In genomic region chr9:41280299-41281238, GRCh38 we compare ENCODE assay signal across 8 cellular contexts.
DNase-seq lines count a peak whose midpoint lies in the region; ATAC-seq, FAIRE-seq and TF ChIP-seq lines count a peak whose summit lies in the region.
"Not testable (repeated sequence)": the region's sequence is repeated elsewhere in the genome, so short reads cannot be mapped to it uniquely, and the experiment has no call there.

No MANE protein-coding gene starts in this region.

- H3K4me1 Mint-ChIP-seq in GM23338; activated CD8-positive, alpha-beta T cell treated with anti-CD3 and anti-CD28 coated beads for 36 hours (ENCODE audit: low read depth); central memory CD8-positive, alpha-beta T cell; stimulated activated naive CD8-positive, alpha-beta T cell treated with anti-CD3 and anti-CD28 coated beads, Interleukin-15, amount 100 ng/mL, for 72 hours: not testable (repeated sequence)

- not testable (repeated sequence) for H3K4me3 Mint-ChIP-seq in GM23338; activated CD8-positive, alpha-beta T cell treated with anti-CD3 and anti-CD28 coated beads for 36 hours; central memory CD8-positive, alpha-beta T cell; stimulated activated naive CD8-positive, alpha-beta T cell treated with anti-CD3 and anti-CD28 coated beads, Interleukin-15, amount 100 ng/mL, for 72 hours

- H3K27ac Mint-ChIP-seq in GM23338; activated CD8-positive, alpha-beta T cell treated with anti-CD3 and anti-CD28 coated beads for 36 hours; central memory CD8-positive, alpha-beta T cell (ENCODE audit: low read depth); stimulated activated naive CD8-positive, alpha-beta T cell treated with anti-CD3 and anti-CD28 coated beads, Interleukin-15, amount 100 ng/mL, for 72 hours: not testable (repeated sequence)

- H3K9me2 ChIP-seq in GM23338 (ENCODE audit: insufficient read depth), result not testable (repeated sequence)

- in situ Hi-C loops in HepG2 (cut with HindIII; ENCODE audit: extremely low pct_ligation_motif_present, low pct_unique_long_range_greater_than_20kb), result not testable (repeated sequence)

- not testable (repeated sequence) for BruUV-seq in HepG2 (replicated peaks; lab: Mats Ljungman, UMichigan)

- H4K20me1 ChIP-seq in GM23338 (replicated peaks; ENCODE audit: insufficient read depth); HepG2 (ENCODE audit: insufficient read depth, low read length): not testable (repeated sequence)

- TF ChIP-seq POLR2A in A549 (IDR thresholded peaks at IDR 0.05; ENCODE audit: low read length); heart left ventricle (IDR thresholded peaks at IDR 0.05); HepG2 (IDR thresholded peaks at IDR 0.05; ENCODE audit: insufficient read depth in 1 of 2, low read depth in 2 of 2, low read length in 2 of 2): not testable (repeated sequence)

- not testable (repeated sequence) for H3K4me3 ChIP-seq in A549; GM23338; heart left ventricle; HepG2 (replicated peaks in 1 of 3; ENCODE audit: insufficient read depth in 1 of 3, low read depth in 2 of 3, low read length in 3 of 3)

- FAIRE-seq in A549 (lab: Jason Lieb, UNC); HepG2 (lab: Jason Lieb, UNC): not testable (repeated sequence)

- POLR2A ChIA-PET in A549 (lab: Yijun Ruan, JAX); activated CD8-positive, alpha-beta T cell treated with anti-CD3 and anti-CD28 coated beads for 36 hours (lab: Charles Lee); HepG2 (lab: Yijun Ruan, JAX): not testable (repeated sequence)

- H3K4me2 ChIP-seq in A549; GM23338; HepG2 (ENCODE audit: low read depth, low read length): not testable (repeated sequence)

- not testable (repeated sequence) for H3K27ac ChIP-seq in A549; GM23338 (ENCODE audit: low read depth); heart left ventricle; HepG2 (ENCODE audit: extremely low read length, insufficient read depth, low read length)

- peaks cover 36% of the 10 kb centered on the region for H3K27me3 ChIP-seq in GM23338 (ENCODE audit: insufficient read depth)
- H3K27me3 ChIP-seq in heart left ventricle; HepG2 (ENCODE audit: control insufficient read depth in 1 of 2, insufficient read depth in 2 of 2, low read length in 2 of 2): not testable (repeated sequence)

- not testable (repeated sequence) for H3K27me3 Mint-ChIP-seq in GM23338 (ENCODE audit: insufficient read depth, low read depth, poor library complexity); activated CD8-positive, alpha-beta T cell treated with anti-CD3 and anti-CD28 coated beads for 36 hours; central memory CD8-positive, alpha-beta T cell; stimulated activated naive CD8-positive, alpha-beta T cell treated with anti-CD3 and anti-CD28 coated beads, Interleukin-15, amount 100 ng/mL, for 72 hours

- not testable (repeated sequence) for H3K9me3 ChIP-seq in A549; heart left ventricle; HepG2 (ENCODE audit: low read length)

- not testable (repeated sequence) for H3F3A ChIP-seq in GM23338 (replicated peaks; ENCODE audit: low read depth)

- H3K9me3 Mint-ChIP-seq in GM23338; activated CD8-positive, alpha-beta T cell treated with anti-CD3 and anti-CD28 coated beads for 36 hours; central memory CD8-positive, alpha-beta T cell; stimulated activated naive CD8-positive, alpha-beta T cell treated with anti-CD3 and anti-CD28 coated beads, Interleukin-15, amount 100 ng/mL, for 72 hours: not testable (repeated sequence)

- H3K36me3 ChIP-seq in GM23338 (ENCODE audit: insufficient read depth); heart left ventricle; HepG2 (replicated peaks in 1 of 2; ENCODE audit: control insufficient read depth in 1 of 2, insufficient read depth in 2 of 2, low read length in 2 of 2): not testable (repeated sequence)

- CTCF ChIA-PET in A549 (lab: Yijun Ruan, JAX); activated CD8-positive, alpha-beta T cell treated with anti-CD3 and anti-CD28 coated beads for 36 hours (lab: Charles Lee); HepG2 (lab: Yijun Ruan, JAX; ENCODE audit: low intra/inter-chr PET ratio, low total read pairs): not testable (repeated sequence)

- WGBS in A549 (ENCODE audit: missing lambda C conversion rate), result 83% methylated on average over 10 of the region's 31 CpGs
- 66 to 80% (median 73%) methylated on average over 10 to 18 of the region's 31 CpGs; no CpG with 5 or more reads in 1 of the 4 donors for WGBS in heart left ventricle, 4 donors
- 89% methylated on average over 10 of the region's 31 CpGs for WGBS in HepG2 (ENCODE audit: low lambda C conversion rate)

- H3K79me2 ChIP-seq in GM23338 (replicated peaks; ENCODE audit: insufficient read depth); HepG2 (ENCODE audit: insufficient read depth, low read length): not testable (repeated sequence)

- not testable (repeated sequence) for H3K36me3 Mint-ChIP-seq in GM23338 (ENCODE audit: low read depth); activated CD8-positive, alpha-beta T cell treated with anti-CD3 and anti-CD28 coated beads for 36 hours (ENCODE audit: low read depth); central memory CD8-positive, alpha-beta T cell (ENCODE audit: insufficient read depth)

- not testable (repeated sequence) for H3K9ac ChIP-seq in HepG2 (ENCODE audit: insufficient read depth, low read depth, low read length)

- TF ChIP-seq CTCF in A549 (IDR thresholded peaks at IDR 0.05); GM23338 (conservative IDR thresholded peaks at IDR 0.05; ENCODE audit: low read depth in 2 of 2); activated CD8-positive, alpha-beta T cell treated with anti-CD3 and anti-CD28 coated beads for 36 hours (IDR thresholded peaks at IDR 0.05); heart left ventricle (IDR thresholded peaks at IDR 0.05); HepG2 (CRISPR knock-in tag; IDR thresholded peaks at IDR 0.05); omental fat pad (IDR thresholded peaks at IDR 0.05): not testable (repeated sequence)

- peak; percentile 24 to 36; a peak in 3 of 6 replicates for ATAC-seq in A549
- ATAC-seq in GM23338, result peak; percentile 100
- peak; percentile 34 for ATAC-seq in activated CD8-positive, alpha-beta T cell treated with anti-CD3 and anti-CD28 coated beads for 36 hours
- peak; percentile 36 for ATAC-seq in central memory CD8-positive, alpha-beta T cell (replicated peaks; ENCODE audit: extremely low read depth, poor library complexity, severe bottlenecking)
- peak; percentile 16 to 70 (median 43) for ATAC-seq in heart left ventricle
- peak; percentile 62 for ATAC-seq in HepG2
- ATAC-seq in omental fat pad (ENCODE audit: low FRiP score), result peak; percentile 75
- peak; percentile 58 for ATAC-seq in stimulated activated naive CD8-positive, alpha-beta T cell treated with anti-CD3 and anti-CD28 coated beads, Interleukin-15, amount 100 ng/mL, for 72 hours

- TF ChIP-seq RAD21 in A549 (conservative IDR thresholded peaks at IDR 0.05 in 1 of 2, IDR thresholded peaks at IDR 0.05 in 1 of 2); HepG2 (CRISPR knock-in tag; IDR thresholded peaks at IDR 0.05): not testable (repeated sequence)

- intact Hi-C loops in activated CD8-positive, alpha-beta T cell treated with anti-CD3 and anti-CD28 coated beads for 36 hours (cut with micrococcal nuclease); heart left ventricle (cut with DNase I); HepG2 (cut with micrococcal nuclease; ENCODE audit: unreplicated experiment): not testable (repeated sequence)

- not testable (repeated sequence) for H3K4me1 ChIP-seq in A549; GM23338 (ENCODE audit: insufficient read depth); heart left ventricle; HepG2 (ENCODE audit: insufficient read depth, low read length)

- TF ChIP-seq EP300 in A549 (IDR thresholded peaks at IDR 0.05); HepG2 (IDR thresholded peaks at IDR 0.05; ENCODE audit: low read depth in 2 of 2, low read length in 2 of 2); HepG2 (CRISPR knock-in tag; IDR thresholded peaks at IDR 0.05; ENCODE audit: borderline replicate concordance): not testable (repeated sequence)

- not testable (repeated sequence) for H2AFZ ChIP-seq in GM23338; HepG2 (ENCODE audit: low read length)

- not testable (repeated sequence) for DNase-seq in A549 (ENCODE audit: low read depth in 1 of 2, low spot score in 1 of 2); GM23338 (ENCODE audit: low spot score); activated CD8-positive, alpha-beta T cell treated with anti-CD3 and anti-CD28 coated beads for 36 hours; central memory CD8-positive, alpha-beta T cell (ENCODE audit: low spot score in 2 of 2); heart left ventricle; HepG2 (ENCODE audit: low spot score); omental fat pad (ENCODE audit: low spot score); stimulated activated naive CD8-positive, alpha-beta T cell treated with anti-CD3 and anti-CD28 coated beads, Interleukin-15, amount 100 ng/mL, for 72 hours

Comparison
In these comparisons a context has a peak if more than half of its experiments do, and no peak if none do; other contexts are left out.
1. ATAC-seq: peak in every context shown above with its lines; median percentile 100 in GM23338; 75 in omental fat pad; 62 in HepG2; 58 in stimulated activated naive CD8-positive, alpha-beta T cell treated with anti-CD3 and anti-CD28 coated beads, Interleukin-15, amount 100 ng/mL, for 72 hours; 43 in heart left ventricle; 36 in central memory CD8-positive, alpha-beta T cell; 34 in activated CD8-positive, alpha-beta T cell treated with anti-CD3 and anti-CD28 coated beads for 36 hours; 30 in A549.